ENCODE assay signal across 8 cellular contexts in genomic region chr1:44842763-44843655, GRCh38. TPM values are rescaled to one million over a fixed set of nuclear protein-coding genes. Genes with fewer than 3 reads are reported as not detected.
DNase-seq lines count a peak whose midpoint lies in the region; ATAC-seq lines count a peak whose summit lies in the region.

Gene PTCH2, minus strand, starts transcription at chr1:44843253. Its CDS starts 321 bp downstream, at chr1:44842932.

- H2AFZ ChIP-seq in trophoblast cell (ENCODE audit: insufficient read depth, low read length, poor library complexity), result peak within 1 kb of the TSS; percentile 44

- no peaks in the 10 kb centered on the region for H3K9me3 ChIP-seq in trophoblast cell (ENCODE audit: insufficient read depth, low read depth, low read length)

- intact Hi-C loops in left cardiac atrium (cut with DNase I), result no loop called here

- no peak within 1 kb of the TSS for H4K8ac ChIP-seq in trophoblast cell (ENCODE audit: low read depth, low read length)

- H3K18ac ChIP-seq in trophoblast cell (ENCODE audit: low read length), result no peak within 1 kb of the TSS

- H3K9ac ChIP-seq in trophoblast cell (ENCODE audit: low read length), result no peak within 1 kb of the TSS

- ATAC-seq in left cardiac atrium (peak; percentile 93 to 94), HG02870 (IDR thresholded peaks at IDR 0.05; ENCODE audit: unreplicated experiment) (no peak), HG02588 (IDR thresholded peaks at IDR 0.05; ENCODE audit: unreplicated experiment) (no peak)

- H3K4me2 ChIP-seq in trophoblast cell (ENCODE audit: low read length), result peak within 1 kb of the TSS; percentile 89

- H2AK5ac ChIP-seq in trophoblast cell (ENCODE audit: low read length), result no peak within 1 kb of the TSS

- peak; percentile 61 for DNase-seq in Ammon's horn (ENCODE audit: low spot score)
- peak; percentile 58 for DNase-seq in GM19238 (ENCODE audit: insufficient read length, low spot score)
- DNase-seq in NCI-H748 (lab: John Stamatoyannopoulos, UW; ENCODE audit: unreplicated experiment), result peak; percentile 88
- DNase-seq in anterior cingulate cortex (lab: John Stamatoyannopoulos, UW), result peak in 55 of 58 donors; percentile 10 to 79 (median 52)
- DNase-seq in left cardiac atrium, result peak; percentile 77
- peak; percentile 23 to 59 for DNase-seq in trophoblast cell

- H2BK120ac ChIP-seq in trophoblast cell (ENCODE audit: insufficient read depth, low read length, poor library complexity), result no peak within 1 kb of the TSS

- H4K12ac ChIP-seq in trophoblast cell (ENCODE audit: low read depth, low read length), result peak within 1 kb of the TSS; percentile 75

- H3K4me3 ChIP-seq in trophoblast cell (ENCODE audit: low read depth, low read length), result peak within 1 kb of the TSS; percentile 70

- no peak within 1 kb of the TSS for H3K14ac ChIP-seq in trophoblast cell (ENCODE audit: low read length)

- no peak within 1 kb of the TSS for H3K27ac ChIP-seq in trophoblast cell (ENCODE audit: low read depth, low read length)

- H3K36me3 ChIP-seq in trophoblast cell (ENCODE audit: control insufficient read depth in 1 of 2, insufficient read depth in 2 of 2, low read length in 2 of 2), result no peaks in the 10 kb centered on the region

- WGBS in trophoblast cell (ENCODE audit: extremely low coverage, insufficient coverage, insufficient read length), result no CpG with 5 or more reads among the region's 75 CpGs

- H3K79me1 ChIP-seq in trophoblast cell (ENCODE audit: low read length), result no peaks in the 10 kb centered on the region

- H3K79me2 ChIP-seq in trophoblast cell (ENCODE audit: control insufficient read depth, insufficient read depth, low read length, poor library complexity), result no peaks in the 10 kb centered on the region

- no peak within 1 kb of the TSS for H2BK5ac ChIP-seq in trophoblast cell (ENCODE audit: low read depth, low read length, poor library complexity)

- no peak within 1 kb of the TSS for H3K4ac ChIP-seq in trophoblast cell (ENCODE audit: low read depth, low read length)

- H3K4me1 ChIP-seq in trophoblast cell (ENCODE audit: control insufficient read depth in 1 of 2, insufficient read depth in 2 of 2, low read length in 2 of 2), result peaks cover 0 to 5% of the 10 kb centered on the region in 2 experiments

- H3K27me3 ChIP-seq in trophoblast cell (ENCODE audit: insufficient read depth, low read length), result no peaks in the 10 kb centered on the region

- H3K23ac ChIP-seq in trophoblast cell (ENCODE audit: low read length), result no peak within 1 kb of the TSS

- H2BK12ac ChIP-seq in trophoblast cell (ENCODE audit: low read length), result no peak within 1 kb of the TSS

- H4K91ac ChIP-seq in trophoblast cell (ENCODE audit: low read depth, low read length), result no peak within 1 kb of the TSS

RNA-seq across cellular contexts. Expression of gene PTCH2, which starts in this region (rescaled TPM):
- total RNA-seq in left cardiac atrium, result under 1 TPM; 0.58 to 0.59 TPM
- polyA plus RNA-seq in trophoblast cell (2013), result 0.10 and 0.15 TPM in 2 replicates

Comparison
In these comparisons a context has a peak if more than half of its experiments do, and no peak if none do; other contexts are left out.
1. Peak in DNase-seq and ATAC-seq in left cardiac atrium; RNA of the gene not detected or under 1 TPM.